14 cellular contexts compared by ENCODE assay signal in genomic region chr10:26787362-26787761, GRCh38.
"Had no signal": no experiment of that assay in that cellular context is flagged by ENCODE, and none has a peak within 500 bp of the region (broad histone marks: within the 10 kb centered on the region; RNA-seq: fewer than 3 reads in every experiment).

No MANE protein-coding gene starts in this region.

- DNase-seq: activated CD4-positive, CD25-positive, alpha-beta regulatory T cell; activated effector memory CD4-positive, alpha-beta T cell treated with anti-CD3 and anti-CD28 coated beads, Interleukin-2, amount 50 U/mL, for 16 hours; activated naive CD8-positive, alpha-beta T cell treated with anti-CD3 and anti-CD28 coated beads for 36 hours; aorta; esophagus squamous epithelium; foreskin fibroblast; left lung; ovary; stimulated activated CD4-positive, alpha-beta T cell treated with anti-CD3 and anti-CD28 coated beads, Interleukin-4, amount 100 ng/mL, for 24 hours; T-helper 1 cell; thyroid gland; uterus had no signal

- H3K27me3 Mint-ChIP-seq: activated naive CD8-positive, alpha-beta T cell treated with anti-CD3 and anti-CD28 coated beads for 36 hours had no signal

- H3K4me2 ChIP-seq: neural progenitor cell had no signal

- H3K27ac ChIP-seq: breast epithelium, esophagus squamous epithelium, left lung, neural progenitor cell, ovary, thyroid gland, uterus had no signal

- H3K4me3 ChIP-seq: breast epithelium, esophagus squamous epithelium, left lung, neural progenitor cell, ovary, thyroid gland, uterus had no signal

- H3K9ac ChIP-seq: neural progenitor cell had no signal

- H3K27me3 ChIP-seq: breast epithelium, esophagus squamous epithelium, left lung, neural progenitor cell, ovary, thyroid gland, uterus had no signal

- H3K27ac Mint-ChIP-seq: activated naive CD8-positive, alpha-beta T cell treated with anti-CD3 and anti-CD28 coated beads for 36 hours; neural progenitor cell had no signal

- H3K4me3 Mint-ChIP-seq: activated naive CD8-positive, alpha-beta T cell treated with anti-CD3 and anti-CD28 coated beads for 36 hours; neural progenitor cell had no signal

- H2AFZ ChIP-seq: neural progenitor cell had no signal

- H3K4me1 ChIP-seq: breast epithelium, uterus had no signal
